ENCODE assay signal across 8 cellular contexts in the genomic region with DNA sequence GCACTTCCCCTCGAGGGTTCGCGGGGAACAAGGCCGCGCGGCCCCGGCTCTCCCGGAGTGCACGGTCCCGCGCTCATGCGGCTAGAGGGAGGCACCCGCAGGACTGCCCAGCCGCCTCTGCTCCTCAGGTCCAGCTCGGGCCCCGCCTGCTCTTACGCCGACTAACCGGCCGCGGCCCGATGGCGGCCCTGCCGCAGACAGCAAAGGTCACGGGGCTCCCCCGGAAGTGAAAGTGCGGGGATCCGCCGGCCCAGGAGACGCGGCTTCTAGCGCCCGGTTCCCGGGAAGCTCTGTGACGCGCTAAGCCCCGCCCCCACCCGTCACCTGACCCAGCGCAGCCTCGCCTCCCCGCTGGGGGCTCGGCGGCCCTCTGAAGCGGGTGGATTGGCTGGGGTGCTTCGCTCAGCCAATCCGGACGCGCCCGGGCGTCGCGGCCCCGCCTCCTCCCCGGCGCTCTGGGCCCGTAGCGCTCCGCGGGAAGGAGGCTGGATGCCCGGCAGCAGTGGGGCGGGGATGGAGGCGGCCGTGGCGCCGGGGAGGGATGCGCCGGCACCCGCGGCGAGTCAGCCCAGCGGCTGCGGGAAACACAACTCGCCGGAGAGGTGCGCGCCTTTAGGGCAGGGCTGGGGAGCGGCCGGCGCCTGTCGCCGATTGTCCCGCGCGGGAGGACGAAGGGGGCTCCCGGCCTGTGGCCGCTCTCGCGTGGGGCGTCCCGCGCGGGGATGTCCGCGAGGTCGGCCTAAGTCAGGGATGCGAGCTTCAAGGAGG. TPM values are rescaled to one million over a fixed set of nuclear protein-coding genes. Genes with fewer than 3 reads are reported as not detected.
DNase-seq lines count a peak whose midpoint lies in the region; ATAC-seq and TF ChIP-seq lines count a peak whose summit lies in the region.

A gene with protein sequence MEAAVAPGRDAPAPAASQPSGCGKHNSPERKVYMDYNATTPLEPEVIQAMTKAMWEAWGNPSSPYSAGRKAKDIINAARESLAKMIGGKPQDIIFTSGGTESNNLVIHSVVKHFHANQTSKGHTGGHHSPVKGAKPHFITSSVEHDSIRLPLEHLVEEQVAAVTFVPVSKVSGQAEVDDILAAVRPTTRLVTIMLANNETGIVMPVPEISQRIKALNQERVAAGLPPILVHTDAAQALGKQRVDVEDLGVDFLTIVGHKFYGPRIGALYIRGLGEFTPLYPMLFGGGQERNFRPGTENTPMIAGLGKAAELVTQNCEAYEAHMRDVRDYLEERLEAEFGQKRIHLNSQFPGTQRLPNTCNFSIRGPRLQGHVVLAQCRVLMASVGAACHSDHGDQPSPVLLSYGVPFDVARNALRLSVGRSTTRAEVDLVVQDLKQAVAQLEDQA (plus strand): TSS at position 460 of the 768 bp plus-strand sequence. CDS start 54 bp downstream, at position 514.

- intact Hi-C loops in PC-9 (cut with micrococcal nuclease; ENCODE audit: unreplicated experiment) = loop anchor here (2.0 to 10.0 kb wide), 3 partner anchors 94 to 202 kb away; partner anchors contain the start of genes RAMP1 and UBE2F

- peaks cover 4% of the 10 kb centered on the region; the same call in 1 of the 2 replicates for H3K9me2 ChIP-seq in PC-9 (ENCODE audit: insufficient read depth)

- peaks cover 28% of the 10 kb centered on the region for H3K79me2 ChIP-seq in PC-9 (ENCODE audit: low read depth)

- peak within 1 kb of the TSS; percentile 98 for H2AFZ ChIP-seq in PC-9

- peaks cover 17% of the 10 kb centered on the region for H3K4me1 ChIP-seq in PC-9 (replicated peaks; ENCODE audit: insufficient read depth)
- H3K4me1 ChIP-seq in mucosa of stomach (ENCODE audit: control insufficient read depth, insufficient read depth, low read length) = peaks cover 20% of the 10 kb centered on the region

- H3K36me3 ChIP-seq in PC-9 (ENCODE audit: low read depth) (peaks cover 6% of the 10 kb centered on the region; the same call in 1 of the 2 replicates), mucosa of stomach (ENCODE audit: control insufficient read depth, insufficient read depth, low read length) (no peaks in the 10 kb centered on the region)

- TF ChIP-seq POLR2A in erythroblast (IDR thresholded peaks at IDR 0.05; ENCODE audit: low read length) = peak; percentile 90

- TF ChIP-seq CTCF in PC-9 (conservative IDR thresholded peaks at IDR 0.05) = no peak; the same call in 1 of the 2 replicates

- POLR2A ChIA-PET in PC-9 (lab: Charles Lee; ENCODE audit: unreplicated experiment) = interaction anchor here (0.5 to 0.7 kb wide), 5 partner anchors 128 to 507 kb away, joined by 3 to 7 read pairs (median 5); no protein-coding TSS in a partner anchor

- H3K4me3 ChIP-seq in Jurkat, Clone E6-1 (ENCODE audit: low read length) = peak within 1 kb of the TSS; percentile 90
- H3K4me3 ChIP-seq in PC-9 (peak within 1 kb of the TSS; percentile 98), mucosa of stomach (ENCODE audit: low read length) (peak within 1 kb of the TSS; percentile 88)

- peak; percentile 97 for ATAC-seq in GM21576 (IDR thresholded peaks at IDR 0.05; ENCODE audit: unreplicated experiment)

- CTCF ChIA-PET in PC-9 (lab: Charles Lee) = interaction anchor here (0.5 to 1.0 kb wide), 3 partner anchors 38 to 365 kb away, joined by 3 to 10 read pairs (median 5); no protein-coding TSS in a partner anchor

- H3K9me3 ChIP-seq in PC-9 (ENCODE audit: insufficient read depth, low read depth) = no peaks in the 10 kb centered on the region
- H3K9me3 ChIP-seq in mucosa of stomach (ENCODE audit: control insufficient read depth, low read length) = no peaks in the 10 kb centered on the region

- peak within 1 kb of the TSS; percentile 67 for H3K27ac ChIP-seq in PC-9

- H3K9ac ChIP-seq in mucosa of stomach (ENCODE audit: low read length) = peak within 1 kb of the TSS; percentile 87

- H4K20me1 ChIP-seq in PC-9 (ENCODE audit: insufficient read depth) = no peaks in the 10 kb centered on the region

- no TSS peak for BruUV-seq in PC-9 (replicated peaks; lab: Mats Ljungman, UMichigan)

- H3K27me3 ChIP-seq in PC-9 (ENCODE audit: insufficient read depth, low read depth) (no peaks in the 10 kb centered on the region), mucosa of stomach (ENCODE audit: control insufficient read depth, insufficient read depth, low read length) (no peaks in the 10 kb centered on the region)

- peak; percentile 74 for DNase-seq in DMS114 treated with DMSO at 0.1 percent for 48 hours (lab: John Stamatoyannopoulos, UW; ENCODE audit: unreplicated experiment)
- DNase-seq in Jurkat, Clone E6-1 (ENCODE audit: low read depth, low spot score) = peak; percentile 95
- DNase-seq in PC-9 = peak; percentile 95 to 99
- peak; percentile 96 for DNase-seq in activated T-cell treated with anti-CD3 and anti-CD28 coated beads, Interleukin-2, amount 50 U/mL, for 1 hour
- DNase-seq in erythroblast (lab: John Stamatoyannopoulos, UW) = peak; percentile 98 to 99
- peak; percentile 91 to 93 for DNase-seq in stimulated activated CD8-positive, alpha-beta memory T cell treated with anti-CD3 and anti-CD28 coated beads, Interleukin-7, amount 100 ng/mL, for 1 hour (ENCODE audit: low read depth in 2 of 2)

- H3K4me2 ChIP-seq in PC-9 = peak within 1 kb of the TSS; percentile 98

- peaks cover 46% of the 10 kb centered on the region; the same call in 1 of the 2 replicates for H3F3A ChIP-seq in PC-9 (ENCODE audit: insufficient read depth, low read depth)

RNA-seq across cellular contexts. Expression of the gene that starts here (rescaled TPM):
- 34.0 TPM for polyA plus RNA-seq in Jurkat, Clone E6-1 (2012; ENCODE audit: insufficient read depth, insufficient read length)
- total RNA-seq in PC-9 (2021) = 33.9 and 40.0 TPM in 2 replicates

Comparison
In these comparisons a context has a peak if more than half of its experiments do, and no peak if none do; other contexts are left out.
1. Peak in every context shown above with its lines: DNase-seq, ATAC-seq, H3K4me3 ChIP-seq and H3K27ac ChIP-seq.